10 cellular contexts compared by ENCODE assay signal in the genomic region with DNA sequence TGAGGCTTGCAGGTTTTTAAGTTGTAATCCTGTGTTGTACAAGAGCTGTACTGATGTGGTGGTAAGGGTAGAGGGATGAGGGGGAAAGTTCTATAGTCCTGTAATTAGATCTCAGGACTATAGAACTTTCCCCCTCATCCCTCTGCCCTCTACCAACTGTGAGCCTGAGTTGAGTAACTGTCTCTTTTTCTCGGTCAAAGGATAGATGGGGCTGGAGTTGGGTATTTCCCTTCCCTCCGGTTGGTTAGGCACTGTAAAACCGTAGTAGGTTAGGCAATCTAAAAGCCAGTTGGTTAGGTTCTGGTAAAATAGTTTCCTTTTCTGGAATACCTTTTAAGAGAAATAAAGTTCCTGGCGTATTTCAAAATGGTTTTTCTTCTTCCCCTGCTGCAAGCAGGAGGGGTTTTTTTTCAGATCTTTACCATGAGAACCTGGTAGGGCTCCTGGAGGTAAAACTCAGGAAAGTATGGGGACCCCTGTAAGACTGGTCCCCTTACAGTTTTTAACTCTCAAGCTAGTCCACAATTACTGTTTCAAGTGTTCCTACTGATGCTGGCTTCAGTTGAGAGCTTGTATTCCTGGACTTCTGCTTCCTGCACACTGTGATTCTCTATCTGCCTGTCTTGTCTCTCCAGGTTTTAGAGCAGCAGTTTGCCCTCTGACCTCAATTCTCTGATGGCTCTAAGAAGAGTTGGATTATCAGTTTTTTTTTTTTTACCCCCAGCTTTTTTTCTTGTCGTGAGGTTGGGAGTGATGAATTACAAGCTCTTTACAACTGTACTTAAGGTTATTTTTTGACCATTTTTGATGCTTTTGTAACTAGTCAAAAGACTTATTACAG. TPM values are rescaled to one million over a fixed set of nuclear protein-coding genes. Genes with fewer than 3 reads are reported as not detected.
A peak's percentile ranks its signal among the peaks of the same experiment; 100 is the strongest.
DNase-seq lines count a peak whose midpoint lies in the region; ATAC-seq and TF ChIP-seq lines count a peak whose summit lies in the region.
"Had no signal": no experiment of that assay in that cellular context is flagged by ENCODE, and none has a peak within 500 bp of the region (broad histone marks: within the 10 kb centered on the region; RNA-seq: fewer than 3 reads in every experiment).

No MANE protein-coding gene starts in this region.

- H3K27me3 Mint-ChIP-seq in glutamatergic neuron (ENCODE audit: unreplicated experiment), result peaks cover under 1% of the 10 kb centered on the region

- H3K9me3 ChIP-seq in left lung, result no peaks in the 10 kb centered on the region
- H3K9me3 ChIP-seq: neutrophil had no signal

- peaks cover 0 to 3% of the 10 kb centered on the region in 2 donors for H3K4me1 ChIP-seq in left lung

- peak; percentile 60 for ATAC-seq in GM18508 (IDR thresholded peaks at IDR 0.05; ENCODE audit: insufficient read depth, unreplicated experiment)
- peak; percentile 48 for ATAC-seq in GM21526 (IDR thresholded peaks at IDR 0.05; ENCODE audit: low FRiP score, unreplicated experiment)
- peak; percentile 85 for ATAC-seq in HG03460 (IDR thresholded peaks at IDR 0.05; ENCODE audit: unreplicated experiment)
- ATAC-seq in left lung, result no peak

- no peaks in the 10 kb centered on the region for H3K36me3 ChIP-seq in left lung
- H3K36me3 ChIP-seq: neutrophil had no signal

- peaks cover 3% of the 10 kb centered on the region for H3K9me3 Mint-ChIP-seq in glutamatergic neuron (ENCODE audit: unreplicated experiment)

- H3K27me3 ChIP-seq in left lung, result no peaks in the 10 kb centered on the region
- H3K27me3 ChIP-seq: neutrophil had no signal

- TF ChIP-seq CTCF in glutamatergic neuron (IDR thresholded peaks at IDR 0.05; ENCODE audit: partially characterized antibody, unreplicated experiment) (no peak), left lung (IDR thresholded peaks at IDR 0.05) (no peak)

- intact Hi-C loops in left lung (cut with DNase I), result no loop called here

- no peak overlapping the region for H3K27ac ChIP-seq in left lung
- H3K27ac ChIP-seq: neutrophil had no signal

- peaks cover 26% of the 10 kb centered on the region for H3K4me1 Mint-ChIP-seq in glutamatergic neuron (ENCODE audit: low read depth, unreplicated experiment)

- H3K27ac Mint-ChIP-seq in glutamatergic neuron (ENCODE audit: unreplicated experiment), result peak overlapping the region; percentile 95

- no peaks in the 10 kb centered on the region for H3K36me3 Mint-ChIP-seq in glutamatergic neuron (ENCODE audit: unreplicated experiment)

- H3K4me3 ChIP-seq in left lung, result no peak overlapping the region

- peak overlapping the region; percentile 74 for H3K4me3 Mint-ChIP-seq in glutamatergic neuron (ENCODE audit: unreplicated experiment)

- DNase-seq in glutamatergic neuron (no peak), NCI-H2107 treated with DMSO at 0.1 percent for 48 hours (lab: John Stamatoyannopoulos, UW; ENCODE audit: unreplicated experiment) (no peak), left lung (no peak), NCI-H1092 (lab: John Stamatoyannopoulos, UW) (no peak), NCI-H524 treated with DMSO at 0.1 percent for 48 hours (lab: John Stamatoyannopoulos, UW) (no peak)
- DNase-seq: activated gamma-delta T cell treated with Interleukin-2 at 50 U/mL for 16 hours had no signal

RNA-seq across cellular contexts. Expression of a gene that starts 58.7 kb away (rescaled TPM):
- total RNA-seq in glutamatergic neuron (ENCODE audit: unreplicated experiment) (56.6 TPM), left lung (10 to 100 TPM; 40.2 to 41.1 TPM)
